In genomic region chr7:124276005-124276606, GRCh38 we compare ENCODE assay signal across 7 cellular contexts.
DNase-seq lines count a peak whose midpoint lies in the region; ATAC-seq, FAIRE-seq and TF ChIP-seq lines count a peak whose summit lies in the region.

No MANE protein-coding gene starts in this region.

- DNase-seq in left kidney (ENCODE audit: low read depth, low spot score) = peak; percentile 24
- DNase-seq in HTR-8/SVneo (ENCODE audit: insufficient read length, low spot score) = no peak
- no peak for DNase-seq in activated naive CD4-positive, alpha-beta T cell treated with Interleukin-2 at 50 U/mL for 16 hours

- ATAC-seq in GM21423 (IDR thresholded peaks at IDR 0.05; ENCODE audit: unreplicated experiment) (peak; percentile 97), HG03521 (IDR thresholded peaks at IDR 0.05; ENCODE audit: unreplicated experiment) (peak; percentile 94), SK-N-SH treated with all-trans-retinoic acid at 6 μM for 48 hours (peak; percentile 97)

- no peak for FAIRE-seq in HTR-8/SVneo (lab: Jason Lieb, UNC)

- TF ChIP-seq CTCF in GM12874 (IDR thresholded peaks at IDR 0.05; ENCODE audit: insufficient read depth, low read depth, low read length) = peak; percentile 74

TF ChIP-seq in SK-N-SH treated with all-trans-retinoic acid at 6 μM for 48 hours, 23 proteins besides CTCF, POLR2A, EP300 and RAD21:
- TF ChIP-seq ZNF70 (CRISPR knock-in tag; IDR thresholded peaks at IDR 0.05) (no peak), ZFP3 (CRISPR knock-in tag; IDR thresholded peaks at IDR 0.05) (no peak), TSHZ2 (CRISPR knock-in tag; IDR thresholded peaks at IDR 0.05) (no peak), ZNF8 (CRISPR knock-in tag; IDR thresholded peaks at IDR 0.05) (no peak), ZNF565 (CRISPR knock-in tag; conservative IDR thresholded peaks at IDR 0.05; ENCODE audit: low read depth) (no peak), TCF4 (CRISPR knock-in tag; IDR thresholded peaks at IDR 0.05; ENCODE audit: borderline replicate concordance) (no peak), RARB (CRISPR knock-in tag; IDR thresholded peaks at IDR 0.05) (no peak), CSDC2 (CRISPR knock-in tag; IDR thresholded peaks at IDR 0.05) (no peak), ARNTL (CRISPR knock-in tag; IDR thresholded peaks at IDR 0.05; ENCODE audit: borderline replicate concordance, low read depth) (no peak), PPARA (CRISPR knock-in tag; IDR thresholded peaks at IDR 0.05; ENCODE audit: borderline replicate concordance) (no peak), CREB5 (CRISPR knock-in tag; IDR thresholded peaks at IDR 0.05; ENCODE audit: low read depth) (no peak), OSR1 (CRISPR knock-in tag; IDR thresholded peaks at IDR 0.05) (no peak)
- TF ChIP-seq, protein P1, sequence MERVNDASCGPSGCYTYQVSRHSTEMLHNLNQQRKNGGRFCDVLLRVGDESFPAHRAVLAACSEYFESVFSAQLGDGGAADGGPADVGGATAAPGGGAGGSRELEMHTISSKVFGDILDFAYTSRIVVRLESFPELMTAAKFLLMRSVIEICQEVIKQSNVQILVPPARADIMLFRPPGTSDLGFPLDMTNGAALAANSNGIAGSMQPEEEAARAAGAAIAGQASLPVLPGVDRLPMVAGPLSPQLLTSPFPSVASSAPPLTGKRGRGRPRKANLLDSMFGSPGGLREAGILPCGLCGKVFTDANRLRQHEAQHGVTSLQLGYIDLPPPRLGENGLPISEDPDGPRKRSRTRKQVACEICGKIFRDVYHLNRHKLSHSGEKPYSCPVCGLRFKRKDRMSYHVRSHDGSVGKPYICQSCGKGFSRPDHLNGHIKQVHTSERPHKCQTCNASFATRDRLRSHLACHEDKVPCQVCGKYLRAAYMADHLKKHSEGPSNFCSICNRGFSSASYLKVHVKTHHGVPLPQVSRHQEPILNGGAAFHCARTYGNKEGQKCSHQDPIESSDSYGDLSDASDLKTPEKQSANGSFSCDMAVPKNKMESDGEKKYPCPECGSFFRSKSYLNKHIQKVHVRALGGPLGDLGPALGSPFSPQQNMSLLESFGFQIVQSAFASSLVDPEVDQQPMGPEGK (CRISPR knock-in tag; IDR thresholded peaks at IDR 0.05; ENCODE audit: borderline replicate concordance) = no peak
